31 cellular contexts compared by ENCODE assay signal in genomic region chr10:94673614-94674321, GRCh38. TPM values are rescaled to one million over a fixed set of nuclear protein-coding genes. Genes with fewer than 3 reads are reported as not detected.
DNase-seq lines count a peak whose midpoint lies in the region; ATAC-seq, FAIRE-seq and TF ChIP-seq lines count a peak whose summit lies in the region.
"Had no signal": no experiment of that assay in that cellular context is flagged by ENCODE, and none has a peak within 500 bp of the region (broad histone marks: within the 10 kb centered on the region; RNA-seq: fewer than 3 reads in every experiment).

No MANE protein-coding gene starts in this region.

- H3K9me3 Mint-ChIP-seq in endodermal cell = peaks cover 2% of the 10 kb centered on the region
- H3K9me3 Mint-ChIP-seq: activated CD4-positive, alpha-beta memory T cell treated with anti-CD3 and anti-CD28 coated beads, Interleukin-2, amount 10 ng/mL, durations not matched to agents 7 days and 5 days; activated naive CD4-positive, alpha-beta T cell treated with anti-CD3 and anti-CD28 coated beads, Interleukin-2, amount 50 U/mL, for 24 hours; type B pancreatic cell had no signal

- no peak overlapping the region for H3K27ac Mint-ChIP-seq in endodermal cell
- H3K27ac Mint-ChIP-seq: activated CD4-positive, alpha-beta memory T cell treated with anti-CD3 and anti-CD28 coated beads, Interleukin-2, amount 10 ng/mL, durations not matched to agents 7 days and 5 days; activated naive CD4-positive, alpha-beta T cell treated with anti-CD3 and anti-CD28 coated beads, Interleukin-2, amount 50 U/mL, for 24 hours; activated T-helper 17 cell treated with anti-CD3 and anti-CD28 coated beads, Interleukin-2, amount 50 U/mL, for 72 hours; H9; type B pancreatic cell had no signal

- peaks cover 13% of the 10 kb centered on the region for H3K4me1 Mint-ChIP-seq in endodermal cell
- H3K4me1 Mint-ChIP-seq: activated CD4-positive, alpha-beta memory T cell treated with anti-CD3 and anti-CD28 coated beads, Interleukin-2, amount 10 ng/mL, durations not matched to agents 7 days and 5 days; activated naive CD4-positive, alpha-beta T cell treated with anti-CD3 and anti-CD28 coated beads, Interleukin-2, amount 50 U/mL, for 24 hours; activated T-helper 17 cell treated with anti-CD3 and anti-CD28 coated beads, Interleukin-2, amount 50 U/mL, for 72 hours had no signal

- H2AFZ ChIP-seq in K562 (ENCODE audit: low read depth, low read length) = no peak overlapping the region
- no peak overlapping the region for H2AFZ ChIP-seq in hepatocyte
- H2AFZ ChIP-seq: PC-9 had no signal

- no peak for TF ChIP-seq POLR2A in A549 (IDR thresholded peaks at IDR 0.05; ENCODE audit: low read length)
- TF ChIP-seq POLR2A in K562 (conservative IDR thresholded peaks at IDR 0.05) = no peak

- peak in 1 of 2 experiments; percentile 43; a peak in 1 of 6 replicates for ATAC-seq in A549
- no peak for ATAC-seq in K562
- no peak for ATAC-seq in HG02571 (IDR thresholded peaks at IDR 0.05; ENCODE audit: unreplicated experiment)
- ATAC-seq: activated T-helper 17 cell treated with anti-CD3 and anti-CD28 coated beads, Interleukin-2, amount 50 U/mL, for 72 hours had no signal

- no peak for TF ChIP-seq CTCF in A549 (IDR thresholded peaks at IDR 0.05)
- TF ChIP-seq CTCF in LNCaP clone FGC (IDR thresholded peaks at IDR 0.05; ENCODE audit: control insufficient read depth, extremely low read depth, insufficient read depth) = no peak
- TF ChIP-seq CTCF in K562 (IDR thresholded peaks at IDR 0.05 in 2 of 3, conservative IDR thresholded peaks at IDR 0.05 in 1 of 3; ENCODE audit: insufficient read depth in 2 of 3, low read depth in 1 of 3, low read length in 3 of 3) = no peak
- no peak for TF ChIP-seq CTCF in hepatocyte (IDR thresholded peaks at IDR 0.05; ENCODE audit: poor library complexity)
- TF ChIP-seq CTCF in endodermal cell (conservative IDR thresholded peaks at IDR 0.05) = no peak

- H3K4me3 ChIP-seq in A549 = no peak overlapping the region
- H3K4me3 ChIP-seq in LNCaP clone FGC (ENCODE audit: low read depth, low read length) = no peak overlapping the region
- H3K4me3 ChIP-seq in K562 = no peak overlapping the region
- H3K4me3 ChIP-seq in hepatocyte = no peak overlapping the region
- no peak overlapping the region for H3K4me3 ChIP-seq in endodermal cell (ENCODE audit: low read length)
- H3K4me3 ChIP-seq: ovary, PC-9, right atrium auricular region had no signal

- TF ChIP-seq RAD21 in A549 (conservative IDR thresholded peaks at IDR 0.05 in 1 of 2, IDR thresholded peaks at IDR 0.05 in 1 of 2) (no peak), K562 (CRISPR knock-in tag; conservative IDR thresholded peaks at IDR 0.05 in 1 of 2, IDR thresholded peaks at IDR 0.05 in 1 of 2) (no peak)

- FAIRE-seq in A549 (lab: Jason Lieb, UNC) (no peak), K562 (lab: Jason Lieb, UNC) (no peak)
- FAIRE-seq: endometrium, GM18507, kidney had no signal

- CTCF ChIA-PET in A549 (lab: Yijun Ruan, JAX) (interaction anchor here (0.6 to 1.0 kb wide), 2 partner anchors 10 to 237 kb away, joined by 3 to 6 read pairs; no protein-coding TSS in a partner anchor), K562 (lab: Yijun Ruan, JAX; ENCODE audit: low intra/inter-chr PET ratio) (no interaction called here)

- H3K27me3 ChIP-seq in K562 (ENCODE audit: control insufficient read depth in 2 of 2, insufficient read depth in 2 of 2, low read length in 2 of 2) (no peaks in the 10 kb centered on the region), hepatocyte (no peaks in the 10 kb centered on the region), endodermal cell (ENCODE audit: control insufficient read depth, insufficient read depth, low read length, poor library complexity, severe bottlenecking) (no peaks in the 10 kb centered on the region)
- H3K27me3 ChIP-seq: ovary, right atrium auricular region had no signal

- no peaks in the 10 kb centered on the region for H3K36me3 Mint-ChIP-seq in endodermal cell (ENCODE audit: low read depth)
- H3K36me3 Mint-ChIP-seq: activated naive CD4-positive, alpha-beta T cell treated with anti-CD3 and anti-CD28 coated beads, Interleukin-2, amount 50 U/mL, for 24 hours; type B pancreatic cell had no signal

- H3K4me3 Mint-ChIP-seq in endodermal cell = no peak overlapping the region
- H3K4me3 Mint-ChIP-seq: activated CD4-positive, alpha-beta memory T cell treated with anti-CD3 and anti-CD28 coated beads, Interleukin-2, amount 10 ng/mL, durations not matched to agents 7 days and 5 days; activated naive CD4-positive, alpha-beta T cell treated with anti-CD3 and anti-CD28 coated beads, Interleukin-2, amount 50 U/mL, for 24 hours; activated T-helper 17 cell treated with anti-CD3 and anti-CD28 coated beads, Interleukin-2, amount 50 U/mL, for 72 hours; H9; type B pancreatic cell had no signal

- 91% methylated on average over 1 of the region's 1 CpG for WGBS in A549 (ENCODE audit: missing lambda C conversion rate)
- WGBS in K562 (ENCODE audit: insufficient coverage, low coverage, missing lambda C conversion rate) = 0% methylated on average over 1 of the region's 1 CpG
- 80% methylated on average over 1 of the region's 1 CpG for WGBS in hepatocyte (ENCODE audit: low lambda C conversion rate, missing lambda C conversion rate)
- 100% methylated on average over 1 of the region's 1 CpG; no CpG with 5 or more reads in 1 of the 2 experiments for WGBS in endodermal cell (ENCODE audit: insufficient coverage in 1 of 2, insufficient read length in 1 of 2), 2 experiments

- TF ChIP-seq EP300 in A549 (IDR thresholded peaks at IDR 0.05) = no peak
- no peak for TF ChIP-seq EP300 in K562 (IDR thresholded peaks at IDR 0.05; ENCODE audit: low read length)

- no peaks in the 10 kb centered on the region for H3K79me2 ChIP-seq in K562 (ENCODE audit: control insufficient read depth, insufficient read depth, low read length)
- H3K79me2 ChIP-seq in hepatocyte = no peaks in the 10 kb centered on the region

- no peak overlapping the region for H3K4me2 ChIP-seq in A549
- H3K4me2 ChIP-seq in K562 (ENCODE audit: insufficient read depth, low read length) = no peak overlapping the region
- no peak overlapping the region for H3K4me2 ChIP-seq in hepatocyte
- H3K4me2 ChIP-seq: PC-9 had no signal

- peaks cover 2% of the 10 kb centered on the region for H3K27me3 Mint-ChIP-seq in endodermal cell (ENCODE audit: insufficient read depth)
- H3K27me3 Mint-ChIP-seq: activated CD4-positive, alpha-beta memory T cell treated with anti-CD3 and anti-CD28 coated beads, Interleukin-2, amount 10 ng/mL, durations not matched to agents 7 days and 5 days; type B pancreatic cell had no signal

- H3K9me3 ChIP-seq in A549 (peaks cover 8% of the 10 kb centered on the region; the same call in 1 of the 3 replicates), K562 (replicated peaks; ENCODE audit: control insufficient read depth, insufficient read depth, low read depth, low read length) (no peaks in the 10 kb centered on the region), hepatocyte (ENCODE audit: low read depth) (no peaks in the 10 kb centered on the region), endodermal cell (ENCODE audit: control insufficient read depth, low read length) (no peaks in the 10 kb centered on the region)
- H3K9me3 ChIP-seq: ovary, right atrium auricular region had no signal

- intact Hi-C loops in K562 (cut with micrococcal nuclease) = no loop called here

- POLR2A ChIA-PET in A549 (lab: Yijun Ruan, JAX) (no interaction called here), K562 (lab: Yijun Ruan, JAX) (no interaction called here)

- H3K36me3 ChIP-seq in K562 (ENCODE audit: control insufficient read depth, insufficient read depth, low read length) (no peaks in the 10 kb centered on the region), hepatocyte (replicated peaks; ENCODE audit: insufficient read depth, low read depth) (no peaks in the 10 kb centered on the region), endodermal cell (ENCODE audit: control insufficient read depth, insufficient read depth, low read length) (no peaks in the 10 kb centered on the region)
- H3K36me3 ChIP-seq: ovary, right atrium auricular region had no signal

- H3K27ac ChIP-seq in A549 (peak overlapping the region; percentile 40 to 41; a peak in 4 of 6 replicates), K562 (ENCODE audit: extremely low read depth, low read depth, low read length) (no peak overlapping the region), hepatocyte (no peak overlapping the region), endodermal cell (ENCODE audit: low read depth, low read length) (no peak overlapping the region)
- H3K27ac ChIP-seq: ovary, PC-9, right atrium auricular region had no signal

- BruUV-seq in K562 (replicated peaks; lab: Mats Ljungman, UMichigan) = no TSS peak

- H3K9me2 ChIP-seq in hepatocyte (replicated peaks; ENCODE audit: insufficient read depth) = no peaks in the 10 kb centered on the region

- H3K4me1 ChIP-seq in A549 = peaks cover 21% of the 10 kb centered on the region
- no peaks in the 10 kb centered on the region for H3K4me1 ChIP-seq in K562 (replicated peaks in 1 of 2; ENCODE audit: control insufficient read depth in 2 of 2, insufficient read depth in 2 of 2, low read length in 2 of 2)
- no peaks in the 10 kb centered on the region for H3K4me1 ChIP-seq in hepatocyte (ENCODE audit: insufficient read depth)
- no peaks in the 10 kb centered on the region for H3K4me1 ChIP-seq in endodermal cell (ENCODE audit: control insufficient read depth, insufficient read depth, low read length)
- H3K4me1 ChIP-seq: right atrium auricular region had no signal

- no peaks in the 10 kb centered on the region for H3K9me1 ChIP-seq in K562 (ENCODE audit: control insufficient read depth, insufficient read depth, low read length)

- H4K20me1 ChIP-seq in K562 (replicated peaks; ENCODE audit: control insufficient read depth, insufficient read depth, low read length) (no peaks in the 10 kb centered on the region), hepatocyte (ENCODE audit: insufficient read depth, poor library complexity, severe bottlenecking) (no peaks in the 10 kb centered on the region)

- in situ Hi-C loops in K562 (cut with MboI) = no loop called here

- DNase-seq in A549 (ENCODE audit: low read depth in 1 of 2, low spot score in 1 of 2) (peak in 1 of 2 experiments; percentile 35), LNCaP clone FGC (ENCODE audit: low read depth) (peak; percentile 8), K562 (ENCODE audit: extremely low read depth in 1 of 4, low spot score in 3 of 4) (no peak), hepatocyte (ENCODE audit: low spot score) (peak; percentile 13), NCI-H510A treated with DMSO at 0.1 percent for 48 hours (lab: John Stamatoyannopoulos, UW) (no peak), cerebellar nuclear complex (lab: John Stamatoyannopoulos, UW) (no peak), endodermal cell (no peak)
- DNase-seq: activated CD4-positive, alpha-beta memory T cell treated with anti-CD3 and anti-CD28 coated beads, Interleukin-2, amount 10 ng/mL, durations not matched to agents 7 days and 5 days; activated CD4-positive, CD25-positive, alpha-beta regulatory T cell; activated CD8-positive, alpha-beta memory T cell treated with anti-CD3 and anti-CD28 coated beads, Interleukin-2, amount 50 U/mL, for 48 hours; anterior cingulate cortex; caudate nucleus; DMS79 treated with DMSO at 0.1 percent for 48 hours; H9; KBM-7; kidney; NCI-H1436 treated with DMSO at 0.1 percent for 48 hours; NCI-H510A; ovary; PC-9; SIG-M5 had no signal

- H3K9ac ChIP-seq in K562 (ENCODE audit: insufficient read depth in 1 of 2, low read depth in 2 of 2, low read length in 2 of 2) = no peak overlapping the region
- no peak overlapping the region for H3K9ac ChIP-seq in endodermal cell (ENCODE audit: extremely low read depth, low read length, poor library complexity, severe bottlenecking)

RNA-seq across cellular contexts. Expression of gene CYP2C18, which starts 9.8 kb away (rescaled TPM):
- polyA plus RNA-seq in A549 (2011; rRNA removed) = 0.05 and 0.09 TPM in 2 replicates
- 0.01 and 0.07 TPM in 2 replicates for polyA plus RNA-seq in A549 (2012; cell fraction: cytosol; rRNA removed)
- polyA plus RNA-seq in A549 (2012; cell fraction: nucleus; rRNA removed) = 0.07 and 0.16 TPM in 2 replicates
- 0.05 to 0.09 TPM (median 0.07 TPM) in 3 replicates for polyA plus RNA-seq in A549 (2017; fragmentation: RNase III; extraction: RNeasy Plus Mini Kit Qiagen cat#74134 plus additional on column Dnase treatment)
- 0.10 and 0.12 TPM in 2 replicates for polyA minus RNA-seq in A549 (2011; rRNA and poly(A)+ RNA removed)
- not detected in 2 replicates for total RNA-seq in K562 (2011; cell fraction: chromatin; rRNA removed; ENCODE audit: low replicate concordance)
- not detected in 2 replicates for total RNA-seq in K562 (2011; cell fraction: nucleolus; rRNA removed)
- total RNA-seq in K562 (2011; cell fraction: nucleoplasm; rRNA removed) = not detected in 2 replicates
- total RNA-seq in K562 (2014; rRNA removed) = not detected in 2 replicates
- not detected in 2 replicates for total RNA-seq in K562 (2014; rRNA removed; fragmentation: Illumina TruSeq; extraction: Trizol)
- not detected in 2 replicates for total RNA-seq in K562 (2015; rRNA removed; fragmentation: Illumina TruSeq; extraction: Trizol)
- total RNA-seq in K562 (2021) = not detected in 2 replicates
- polyA plus RNA-seq in K562 (2011; rRNA removed) = not detected in 2 replicates
- polyA plus RNA-seq in K562 (2011; cell fraction: cytosol; rRNA removed) = not detected in 2 replicates
- not detected in 2 replicates for polyA plus RNA-seq in K562 (2011; cell fraction: nucleus; rRNA removed)
- polyA plus RNA-seq in K562 (2012) = not detected in 2 replicates
- polyA plus RNA-seq in K562 (2014; fragmentation: Illumina TruSeq; extraction: Trizol) = not detected in 2 replicates
- polyA plus RNA-seq in K562 (2014; fragmentation: Nextera tagmentation; extraction: Ambion mirVana) = not detected
- polyA plus RNA-seq in K562 (2014; rRNA removed) = not detected in 2 replicates
- not detected in 2 replicates for polyA minus RNA-seq in K562 (2011; rRNA and poly(A)+ RNA removed)
- not detected in 2 replicates for polyA minus RNA-seq in K562 (2011; cell fraction: cytosol; rRNA and poly(A)+ RNA removed)
- not detected in 2 replicates for polyA minus RNA-seq in K562 (2011; cell fraction: nucleus; rRNA and poly(A)+ RNA removed)
- total RNA-seq in hepatocyte = 18.5 and 19.5 TPM in 2 replicates
- polyA plus RNA-seq in hepatocyte = 16.2 and 17.2 TPM in 2 replicates
- total RNA-seq in endodermal cell = not detected
- polyA plus RNA-seq in endodermal cell (2013, experiment 1 of 2) = not detected
- polyA plus RNA-seq in endodermal cell (2013, experiment 2 of 2) = not detected
- total RNA-seq: activated CD4-positive, alpha-beta memory T cell treated with anti-CD3 and anti-CD28 coated beads, Interleukin-2, amount 10 ng/mL, durations not matched to agents 7 days and 5 days; lung microvascular endothelial cell; PC-9; right atrium auricular region had no signal
- polyA plus RNA-seq: BJ, neural cell, ovary had no signal

Comparison
In these comparisons a context has a peak if more than half of its experiments do, and no peak if none do; other contexts are left out.
1. DNase-seq: peak in LNCaP clone FGC (single experiment) and hepatocyte (single experiment); none in K562 (0 of 4), NCI-H510A treated with DMSO at 0.1 percent for 48 hours (single experiment), cerebellar nuclear complex (0 of 2) and endodermal cell (single experiment).
2. H3K27ac ChIP-seq: peak in A549 (2 of 2); none in K562 (single experiment), hepatocyte (single experiment) and endodermal cell (single experiment).
3. RNA of gene CYP2C18, which starts 9.8 kb away (total RNA-seq): 18.5 to 19.5 TPM in hepatocyte; not detected in endodermal cell and not detected in K562; every median in the first group is over 10 times any median in the second.